ENCODE assay signal across 37 cellular contexts in genomic region chr4:4376074-4376473, GRCh38. TPM values are rescaled to one million over a fixed set of nuclear protein-coding genes. Genes with fewer than 3 reads are reported as not detected.
"Had no signal": no experiment of that assay in that cellular context is flagged by ENCODE, and none has a peak within 500 bp of the region (broad histone marks: within the 10 kb centered on the region; RNA-seq: fewer than 3 reads in every experiment).

No MANE protein-coding gene starts in this region.

- FAIRE-seq: astrocyte, TTC549 had no signal

- H3K4me3 Mint-ChIP-seq: activated CD4-positive, alpha-beta memory T cell treated with anti-CD3 and anti-CD28 coated beads, Interleukin-2, amount 10 ng/mL, durations not matched to agents 7 days and 5 days; activated CD4-positive, alpha-beta T cell treated with anti-CD3 and anti-CD28 coated beads for 36 hours; activated CD4-positive, alpha-beta T cell treated with anti-CD3 and anti-CD28 coated beads, Interleukin-2, amount 10 ng/mL, durations not matched to agents 7 days and 5 days; activated CD8-positive, alpha-beta memory T cell treated with anti-CD3 and anti-CD28 coated beads, Interleukin-2, amount 10 ng/mL, durations not matched to agents 7 days and 5 days; activated CD8-positive, alpha-beta T cell treated with anti-CD3 and anti-CD28 coated beads, Interleukin-2, amount 10 ng/mL, durations not matched to agents 7 days and 5 days; activated naive CD4-positive, alpha-beta T cell treated with anti-CD3 and anti-CD28 coated beads, Interleukin-2, amount 10 ng/mL, durations not matched to agents 7 days and 5 days; activated naive CD4-positive, alpha-beta T cell treated with anti-CD3 and anti-CD28 coated beads, Interleukin-2, amount 50 U/mL, for 24 hours; activated naive CD8-positive, alpha-beta T cell; activated naive CD8-positive, alpha-beta T cell treated with anti-CD3 and anti-CD28 coated beads, Interleukin-2, amount 10 ng/mL, durations not matched to agents 7 days and 5 days; activated naive CD8-positive, alpha-beta T cell treated with anti-CD3 and anti-CD28 coated beads, Interleukin-2, amount 50 U/mL, for 24 hours; activated T-cell treated with anti-CD3 and anti-CD28 coated beads, Interleukin-2, amount 50 U/mL, for 24 hours; T-helper 1 cell treated with Interleukin-12 subunit alpha and Interleukin-12 subunit beta and Interleukin-4 antibody, amounts not matched to agents 30 μg/mL and 1 μg/mL, for 36 hours; T-helper 2 cell treated with Interferon-gamma antibody and Interleukin-4, amounts not matched to agents 5 μg/mL and 100 μg/mL, for 36 hours; WTC11 had no signal

- H3K27me3 Mint-ChIP-seq: activated CD4-positive, alpha-beta T cell treated with anti-CD3 and anti-CD28 coated beads for 36 hours; activated naive CD8-positive, alpha-beta T cell had no signal

- H3K36me3 Mint-ChIP-seq: activated CD8-positive, alpha-beta memory T cell treated with anti-CD3 and anti-CD28 coated beads, Interleukin-2, amount 10 ng/mL, durations not matched to agents 7 days and 5 days; activated naive CD4-positive, alpha-beta T cell treated with anti-CD3 and anti-CD28 coated beads, Interleukin-2, amount 10 ng/mL, durations not matched to agents 7 days and 5 days; activated naive CD4-positive, alpha-beta T cell treated with anti-CD3 and anti-CD28 coated beads, Interleukin-2, amount 50 U/mL, for 24 hours; activated naive CD8-positive, alpha-beta T cell; activated naive CD8-positive, alpha-beta T cell treated with anti-CD3 and anti-CD28 coated beads, Interleukin-2, amount 10 ng/mL, durations not matched to agents 7 days and 5 days; WTC11 had no signal

- H3K36me3 ChIP-seq: brain microvascular endothelial cell, breast epithelium had no signal

- H3K27me3 ChIP-seq: body of pancreas had no signal

- H3K4me1 ChIP-seq: body of pancreas, breast epithelium had no signal

- H3K27ac ChIP-seq: body of pancreas, brain microvascular endothelial cell, breast epithelium, VCaP had no signal

- H3K9me3 Mint-ChIP-seq: activated CD4-positive, alpha-beta T cell treated with anti-CD3 and anti-CD28 coated beads, Interleukin-2, amount 10 ng/mL, durations not matched to agents 7 days and 5 days; activated naive CD4-positive, alpha-beta T cell treated with anti-CD3 and anti-CD28 coated beads, Interleukin-2, amount 50 U/mL, for 24 hours; activated naive CD8-positive, alpha-beta T cell treated with anti-CD3 and anti-CD28 coated beads, Interleukin-2, amount 50 U/mL, for 24 hours; activated T-helper 2 cell treated with anti-CD3 and anti-CD28 coated beads, Interferon-gamma antibody, Interleukin-2, Interleukin-4, amounts not matched to agents 10 μg/mL and 5 μg/mL and 100 μg/mL, durations not matched to agents 14 hours and 24 hours and 36 hours; T-helper 2 cell treated with Interferon-gamma antibody and Interleukin-4, amounts not matched to agents 5 μg/mL and 100 μg/mL, for 36 hours had no signal

- H3K4me3 ChIP-seq: body of pancreas, breast epithelium had no signal

- ATAC-seq: activated CD4-positive, alpha-beta T cell treated with anti-CD3 and anti-CD28 coated beads for 36 hours; activated CD4-positive, CD25-positive, alpha-beta regulatory T cell treated with anti-CD3 and anti-CD28 coated beads, Interleukin-2, amount 50 U/mL, for 24 hours; activated CD8-positive, alpha-beta memory T cell treated with anti-CD3 and anti-CD28 coated beads, Interleukin-2, amount 10 ng/mL, durations not matched to agents 7 days and 5 days; activated CD8-positive, alpha-beta T cell treated with anti-CD3 and anti-CD28 coated beads, Interleukin-2, amount 10 ng/mL, durations not matched to agents 7 days and 5 days; activated naive CD8-positive, alpha-beta T cell treated with anti-CD3 and anti-CD28 coated beads, Interleukin-2, amount 50 U/mL, for 24 hours; body of pancreas; WTC11 had no signal

- DNase-seq: activated CD4-positive, alpha-beta memory T cell treated with anti-CD3 and anti-CD28 coated beads, Interleukin-2, amount 10 ng/mL, durations not matched to agents 7 days and 5 days; activated CD4-positive, alpha-beta T cell treated with anti-CD3 and anti-CD28 coated beads for 1 hour; activated CD4-positive, alpha-beta T cell treated with anti-CD3 and anti-CD28 coated beads for 36 hours; activated CD4-positive, alpha-beta T cell treated with anti-CD3 and anti-CD28 coated beads for 48 hours; activated CD4-positive, alpha-beta T cell treated with anti-CD3 and anti-CD28 coated beads, Interleukin-2, amount 10 ng/mL, durations not matched to agents 7 days and 5 days; activated CD4-positive, alpha-beta T cell treated with anti-CD3 and anti-CD28 coated beads, Interleukin-2, amount 50 U/mL, for 48 hours; activated CD4-positive, CD25-positive, alpha-beta regulatory T cell; activated CD8-positive, alpha-beta memory T cell treated with anti-CD3 and anti-CD28 coated beads for 24 hours; activated CD8-positive, alpha-beta memory T cell treated with anti-CD3 and anti-CD28 coated beads, Interleukin-2, amount 10 ng/mL, durations not matched to agents 7 days and 5 days; activated CD8-positive, alpha-beta memory T cell treated with anti-CD3 and anti-CD28 coated beads, Interleukin-2, amount 50 U/mL, for 48 hours; activated CD8-positive, alpha-beta T cell treated with anti-CD3 and anti-CD28 coated beads, Interleukin-2, amount 10 ng/mL, durations not matched to agents 7 days and 5 days; activated effector memory CD4-positive, alpha-beta T cell treated with Interleukin-2 at 50 U/mL for 16 hours; activated gamma-delta T cell; activated naive CD4-positive, alpha-beta T cell treated with anti-CD3 and anti-CD28 coated beads, Interleukin-2, amount 10 ng/mL, durations not matched to agents 7 days and 5 days; activated naive CD4-positive, alpha-beta T cell treated with Interleukin-2 at 50 U/mL for 16 hours; activated naive CD8-positive, alpha-beta T cell treated with anti-CD3 and anti-CD28 coated beads, Interleukin-2, amount 10 ng/mL, durations not matched to agents 7 days and 5 days; activated naive CD8-positive, alpha-beta T cell treated with anti-CD3 and anti-CD28 coated beads, Interleukin-2, amount 50 U/mL, for 24 hours; activated T-cell treated with anti-CD3 and anti-CD28 coated beads, Interleukin-2, amount 50 U/mL, for 24 hours; activated T-cell treated with anti-CD3 and anti-CD28 coated beads, Interleukin-2, amount 50 U/mL, for 48 hours; body of pancreas; brain microvascular endothelial cell; central memory CD4-positive, alpha-beta T cell; SW 1271; T-helper 1 cell; T-helper 2 cell; T-helper 9 cell had no signal

- H3K27ac Mint-ChIP-seq: activated CD4-positive, alpha-beta memory T cell treated with anti-CD3 and anti-CD28 coated beads, Interleukin-2, amount 10 ng/mL, durations not matched to agents 7 days and 5 days; activated CD4-positive, alpha-beta T cell treated with anti-CD3 and anti-CD28 coated beads for 36 hours; activated CD4-positive, alpha-beta T cell treated with anti-CD3 and anti-CD28 coated beads, Interleukin-2, amount 10 ng/mL, durations not matched to agents 7 days and 5 days; activated CD8-positive, alpha-beta memory T cell treated with anti-CD3 and anti-CD28 coated beads, Interleukin-2, amount 10 ng/mL, durations not matched to agents 7 days and 5 days; activated CD8-positive, alpha-beta T cell treated with anti-CD3 and anti-CD28 coated beads, Interleukin-2, amount 10 ng/mL, durations not matched to agents 7 days and 5 days; activated naive CD4-positive, alpha-beta T cell treated with anti-CD3 and anti-CD28 coated beads, Interleukin-2, amount 10 ng/mL, durations not matched to agents 7 days and 5 days; activated naive CD4-positive, alpha-beta T cell treated with anti-CD3 and anti-CD28 coated beads, Interleukin-2, amount 50 U/mL, for 24 hours; activated naive CD8-positive, alpha-beta T cell; activated naive CD8-positive, alpha-beta T cell treated with anti-CD3 and anti-CD28 coated beads, Interleukin-2, amount 50 U/mL, for 24 hours; activated T-cell treated with anti-CD3 and anti-CD28 coated beads, Interleukin-2, amount 50 U/mL, for 24 hours; activated T-helper 2 cell treated with anti-CD3 and anti-CD28 coated beads, Interferon-gamma antibody, Interleukin-2, Interleukin-4, amounts not matched to agents 10 μg/mL and 5 μg/mL and 100 μg/mL, durations not matched to agents 14 hours and 24 hours and 36 hours; T-helper 1 cell treated with Interleukin-12 subunit alpha and Interleukin-12 subunit beta and Interleukin-4 antibody, amounts not matched to agents 30 μg/mL and 1 μg/mL, for 36 hours; T-helper 2 cell treated with Interferon-gamma antibody and Interleukin-4, amounts not matched to agents 5 μg/mL and 100 μg/mL, for 36 hours; WTC11 had no signal

- H3K4me1 Mint-ChIP-seq: activated CD4-positive, alpha-beta memory T cell treated with anti-CD3 and anti-CD28 coated beads, Interleukin-2, amount 10 ng/mL, durations not matched to agents 7 days and 5 days; activated CD4-positive, alpha-beta T cell treated with anti-CD3 and anti-CD28 coated beads for 36 hours; activated CD4-positive, alpha-beta T cell treated with anti-CD3 and anti-CD28 coated beads, Interleukin-2, amount 10 ng/mL, durations not matched to agents 7 days and 5 days; activated CD8-positive, alpha-beta memory T cell treated with anti-CD3 and anti-CD28 coated beads, Interleukin-2, amount 10 ng/mL, durations not matched to agents 7 days and 5 days; activated naive CD4-positive, alpha-beta T cell treated with anti-CD3 and anti-CD28 coated beads, Interleukin-2, amount 10 ng/mL, durations not matched to agents 7 days and 5 days; activated naive CD4-positive, alpha-beta T cell treated with anti-CD3 and anti-CD28 coated beads, Interleukin-2, amount 50 U/mL, for 24 hours; activated naive CD8-positive, alpha-beta T cell treated with anti-CD3 and anti-CD28 coated beads, Interleukin-2, amount 10 ng/mL, durations not matched to agents 7 days and 5 days; activated naive CD8-positive, alpha-beta T cell treated with anti-CD3 and anti-CD28 coated beads, Interleukin-2, amount 50 U/mL, for 24 hours had no signal

RNA-seq across cellular contexts. Expression of gene NSG1, which starts 10.8 kb away (rescaled TPM):
- total RNA-seq: activated T-helper 2 cell treated with anti-CD3 and anti-CD28 coated beads, Interferon-gamma antibody, Interleukin-2, Interleukin-4, amounts not matched to agents 10 μg/mL and 5 μg/mL and 100 μg/mL, durations not matched to agents 14 hours and 24 hours and 36 hours had no signal
